ENCODE assay signal across 8 cellular contexts in genomic region chr3:100463002-100463401, GRCh38. TPM values are rescaled to one million over a fixed set of nuclear protein-coding genes. Genes with fewer than 3 reads are reported as not detected.
DNase-seq lines count a peak whose midpoint lies in the region; TF ChIP-seq lines count a peak whose summit lies in the region.

No MANE protein-coding gene starts in this region.

- H3K27me3 Mint-ChIP-seq in endothelial cell (ENCODE audit: unreplicated experiment) (no peaks in the 10 kb centered on the region), mesothelial cell of epicardium (ENCODE audit: low read depth) (peaks cover 8% of the 10 kb centered on the region)
- peaks cover 2% of the 10 kb centered on the region for H3K27me3 Mint-ChIP-seq in activated T-helper 2 cell treated with anti-CD3 and anti-CD28 coated beads, Interferon-gamma antibody, Interleukin-2, Interleukin-4, amounts not matched to agents 10 μg/mL and 5 μg/mL and 100 μg/mL, durations not matched to agents 14 hours and 24 hours and 36 hours (ENCODE audit: low read depth)

- no peak overlapping the region for H2AFZ ChIP-seq in Karpas-422 (ENCODE audit: low read length)

- H3K4me3 Mint-ChIP-seq in endothelial cell (ENCODE audit: unreplicated experiment): no peak overlapping the region
- no peak overlapping the region for H3K4me3 Mint-ChIP-seq in mesothelial cell of epicardium
- H3K4me3 Mint-ChIP-seq in activated T-helper 2 cell treated with anti-CD3 and anti-CD28 coated beads, Interferon-gamma antibody, Interleukin-2, Interleukin-4, amounts not matched to agents 10 μg/mL and 5 μg/mL and 100 μg/mL, durations not matched to agents 14 hours and 24 hours and 36 hours (ENCODE audit: low read depth): no peak overlapping the region

- H3K4me1 ChIP-seq in HAP-1: no peaks in the 10 kb centered on the region
- H3K4me1 ChIP-seq in Karpas-422 (ENCODE audit: low read length): peaks cover 4% of the 10 kb centered on the region; the same call in 1 of the 2 replicates

- H3K9me2 ChIP-seq in Karpas-422 (replicated peaks; ENCODE audit: insufficient read depth, low read length): no peaks in the 10 kb centered on the region

- no peak overlapping the region for H3K27ac ChIP-seq in Karpas-422 (ENCODE audit: low read length)

- no peaks in the 10 kb centered on the region for H3K4me1 Mint-ChIP-seq in endothelial cell (ENCODE audit: unreplicated experiment)
- no peaks in the 10 kb centered on the region for H3K4me1 Mint-ChIP-seq in mesothelial cell of epicardium
- peaks cover 7% of the 10 kb centered on the region for H3K4me1 Mint-ChIP-seq in activated T-helper 2 cell treated with anti-CD3 and anti-CD28 coated beads, Interferon-gamma antibody, Interleukin-2, Interleukin-4, amounts not matched to agents 10 μg/mL and 5 μg/mL and 100 μg/mL, durations not matched to agents 14 hours and 24 hours and 36 hours (ENCODE audit: low read depth)

- H3K79me2 ChIP-seq in Karpas-422 (ENCODE audit: low read length): no peaks in the 10 kb centered on the region

- H3K9me3 Mint-ChIP-seq in endothelial cell (ENCODE audit: unreplicated experiment) (peaks cover under 1% of the 10 kb centered on the region), mesothelial cell of epicardium (no peaks in the 10 kb centered on the region)
- no peaks in the 10 kb centered on the region for H3K9me3 Mint-ChIP-seq in activated T-helper 2 cell treated with anti-CD3 and anti-CD28 coated beads, Interferon-gamma antibody, Interleukin-2, Interleukin-4, amounts not matched to agents 10 μg/mL and 5 μg/mL and 100 μg/mL, durations not matched to agents 14 hours and 24 hours and 36 hours

- H3K9me3 ChIP-seq in HAP-1 (no peaks in the 10 kb centered on the region), Karpas-422 (ENCODE audit: low read length) (no peaks in the 10 kb centered on the region; the same call in 1 of the 2 replicates)

- no peak overlapping the region for H3K4me3 ChIP-seq in HAP-1
- H3K4me3 ChIP-seq in Karpas-422 (ENCODE audit: low read length): no peak overlapping the region

- H3K27me3 ChIP-seq in HAP-1 (ENCODE audit: low read depth): no peaks in the 10 kb centered on the region
- no peaks in the 10 kb centered on the region; the same call in 1 of the 2 replicates for H3K27me3 ChIP-seq in Karpas-422 (ENCODE audit: low read length)

- H3K36me3 Mint-ChIP-seq in endothelial cell (ENCODE audit: low read depth, unreplicated experiment): no peaks in the 10 kb centered on the region
- H3K36me3 Mint-ChIP-seq in mesothelial cell of epicardium: no peaks in the 10 kb centered on the region
- H3K36me3 Mint-ChIP-seq in activated T-helper 2 cell treated with anti-CD3 and anti-CD28 coated beads, Interferon-gamma antibody, Interleukin-2, Interleukin-4, amounts not matched to agents 10 μg/mL and 5 μg/mL and 100 μg/mL, durations not matched to agents 14 hours and 24 hours and 36 hours (ENCODE audit: low read depth): no peaks in the 10 kb centered on the region

- H4K20me1 ChIP-seq in Karpas-422 (ENCODE audit: insufficient read depth, low read depth, low read length): no peaks in the 10 kb centered on the region

- H3K9ac ChIP-seq in Karpas-422 (ENCODE audit: low read length): no peak overlapping the region

- no peaks in the 10 kb centered on the region for H3K36me3 ChIP-seq in HAP-1 (replicated peaks)
- no peaks in the 10 kb centered on the region for H3K36me3 ChIP-seq in Karpas-422 (ENCODE audit: insufficient read depth, low read length)

- intact Hi-C loops in activated T-helper 2 cell treated with anti-CD3 and anti-CD28 coated beads, Interferon-gamma antibody, Interleukin-2, Interleukin-4, amounts not matched to agents 10 μg/mL and 5 μg/mL and 100 μg/mL, durations not matched to agents 14 hours and 24 hours and 36 hours (cut with micrococcal nuclease): loop anchor here (1.0 to 10.0 kb wide), 5 partner anchors 127 to 919 kb away; no protein-coding TSS in a partner anchor

- H3K27ac Mint-ChIP-seq in endothelial cell (ENCODE audit: unreplicated experiment): no peak overlapping the region
- no peak overlapping the region for H3K27ac Mint-ChIP-seq in mesothelial cell of epicardium
- no peak overlapping the region for H3K27ac Mint-ChIP-seq in activated T-helper 2 cell treated with anti-CD3 and anti-CD28 coated beads, Interferon-gamma antibody, Interleukin-2, Interleukin-4, amounts not matched to agents 10 μg/mL and 5 μg/mL and 100 μg/mL, durations not matched to agents 14 hours and 24 hours and 36 hours

- in situ Hi-C loops in HAP-1 (cut with MboI; ENCODE audit: low sequenced_read_pairs): loop anchor here (5.0 kb wide), 1 partner anchor 124 kb away; no protein-coding TSS in a partner anchor

- H3K4me2 ChIP-seq in Karpas-422 (ENCODE audit: low read depth, low read length, poor library complexity, severe bottlenecking): no peak overlapping the region

- DNase-seq in AG08395 (ENCODE audit: low spot score) (peak; percentile 76), GM10266 (ENCODE audit: extremely low spot score) (peak; percentile 63), HAP-1 (ENCODE audit: low spot score in 2 of 2) (peak; percentile 48 to 73), Karpas-422 (peak; percentile 79), RPMI8226 (peak; percentile 69), endothelial cell (ENCODE audit: low spot score) (peak; percentile 22), mesothelial cell of epicardium (ENCODE audit: low spot score in 2 of 2, unreplicated experiment in 2 of 2) (no peak)
- DNase-seq in activated T-helper 2 cell treated with anti-CD3 and anti-CD28 coated beads, Interferon-gamma antibody, Interleukin-2, Interleukin-4, amounts not matched to agents 10 μg/mL and 5 μg/mL and 100 μg/mL, durations not matched to agents 14 hours and 24 hours and 36 hours (ENCODE audit: low spot score): no peak

- TF ChIP-seq CTCF in GM10266 (IDR thresholded peaks at IDR 0.05; ENCODE audit: control insufficient read depth, insufficient read depth, low read depth, missing control alignments) (peak; percentile 80), endothelial cell (IDR thresholded peaks at IDR 0.05; ENCODE audit: unreplicated experiment) (peak; percentile 61), mesothelial cell of epicardium (IDR thresholded peaks at IDR 0.05; ENCODE audit: unreplicated experiment) (peak; percentile 66)

RNA-seq across cellular contexts. Expression of gene TMEM45A, which starts 29.4 kb away (rescaled TPM):
- total RNA-seq in Karpas-422 (2014; rRNA removed; shearing (Covaris generic); ENCODE audit: low replicate concordance): 0.11 and 1.3 TPM in 2 replicates
- total RNA-seq in endothelial cell (ENCODE audit: unreplicated experiment) (7.6 TPM), mesothelial cell of epicardium (20.8 to 25.7 TPM (median 24.0 TPM) in 3 replicates)
- 0.96 and 1.1 TPM in 2 replicates for total RNA-seq in activated T-helper 2 cell treated with anti-CD3 and anti-CD28 coated beads, Interferon-gamma antibody, Interleukin-2, Interleukin-4, amounts not matched to agents 10 μg/mL and 5 μg/mL and 100 μg/mL, durations not matched to agents 14 hours and 24 hours and 36 hours

Comparison
In these comparisons a context has a peak if more than half of its experiments do, and no peak if none do; other contexts are left out.
1. DNase-seq: peak in AG08395 (single experiment), GM10266 (single experiment), HAP-1 (2 of 2), Karpas-422 (single experiment), RPMI8226 (single experiment) and endothelial cell (single experiment); none in mesothelial cell of epicardium (0 of 2) and activated T-helper 2 cell treated with anti-CD3 and anti-CD28 coated beads, Interferon-gamma antibody, Interleukin-2, Interleukin-4, amounts not matched to agents 10 μg/mL and 5 μg/mL and 100 μg/mL, durations not matched to agents 14 hours and 24 hours and 36 hours (single experiment).
2. Peak in every context shown above with its lines, with median percentiles within 50 percentile points of each other: CTCF ChIP-seq.